In genomic region chr20:44081476-44081875, GRCh38 we compare ENCODE assay signal across 13 cellular contexts.
DNase-seq lines count a peak whose midpoint lies in the region; ATAC-seq, FAIRE-seq and TF ChIP-seq lines count a peak whose summit lies in the region.
"Had no signal": no experiment of that assay in that cellular context is flagged by ENCODE, and none has a peak within 500 bp of the region (broad histone marks: within the 10 kb centered on the region; RNA-seq: fewer than 3 reads in every experiment).

No MANE protein-coding gene starts in this region.

- 6% methylated on average over 4 of the region's 4 CpGs for WGBS in HepG2 (ENCODE audit: low lambda C conversion rate)
- WGBS in right lobe of liver (ENCODE audit: insufficient coverage, low coverage, low lambda C conversion rate, missing lambda C conversion rate) = 33% methylated on average over 1 of the region's 4 CpGs
- WGBS in mesenchymal stem cell = 71% methylated on average over 4 of the region's 4 CpGs

- no peak for TF ChIP-seq RAD21 in HepG2 (CRISPR knock-in tag; IDR thresholded peaks at IDR 0.05)

- ATAC-seq in HepG2 = no peak
- no peak for ATAC-seq in right lobe of liver
- no peak for ATAC-seq in left lobe of liver
- no peak for ATAC-seq in GM21825 (IDR thresholded peaks at IDR 0.05; ENCODE audit: unreplicated experiment)
- ATAC-seq in HG03520 (IDR thresholded peaks at IDR 0.05; ENCODE audit: unreplicated experiment) = no peak

- no peaks in the 10 kb centered on the region for H3K4me1 ChIP-seq in HepG2 (ENCODE audit: insufficient read depth, low read length)
- H3K4me1 ChIP-seq in right lobe of liver = no peaks in the 10 kb centered on the region
- H3K4me1 ChIP-seq in mesenchymal stem cell (ENCODE audit: control insufficient read depth, insufficient read depth, low read depth, low read length) = peaks cover 6% of the 10 kb centered on the region
- H3K4me1 ChIP-seq: A549 had no signal

- POLR2A ChIA-PET in HepG2 (lab: Yijun Ruan, JAX) = no interaction called here

- H2BK12ac ChIP-seq in mesenchymal stem cell (ENCODE audit: low read length in 2 of 2) = no peak overlapping the region

- TF ChIP-seq EP300 in HepG2 (IDR thresholded peaks at IDR 0.05; ENCODE audit: low read depth in 2 of 2, low read length in 2 of 2) (no peak), HepG2 (CRISPR knock-in tag; IDR thresholded peaks at IDR 0.05; ENCODE audit: borderline replicate concordance) (no peak)

- no peak overlapping the region for H2AK5ac ChIP-seq in mesenchymal stem cell (ENCODE audit: low read length, severe bottlenecking)

- H3K9ac ChIP-seq in HepG2 (ENCODE audit: insufficient read depth, low read depth, low read length) (no peak overlapping the region), SK-N-MC (ENCODE audit: insufficient read length) (no peak overlapping the region), mesenchymal stem cell (ENCODE audit: low read length) (peak overlapping the region; percentile 6)

- H3K27ac ChIP-seq in HepG2 (ENCODE audit: extremely low read length, insufficient read depth, low read length) (no peak overlapping the region), right lobe of liver (no peak overlapping the region), SK-N-MC (peak overlapping the region; percentile 64; the same call in 1 of the 2 replicates), mesenchymal stem cell (ENCODE audit: low read length, poor library complexity, severe bottlenecking) (no peak overlapping the region)
- H3K27ac ChIP-seq: A549, PC-9 had no signal

- H2AFZ ChIP-seq in HepG2 (ENCODE audit: low read length) (no peak overlapping the region), mesenchymal stem cell (ENCODE audit: low read depth, low read length) (no peak overlapping the region)
- H2AFZ ChIP-seq: GM23338, PC-9 had no signal

- DNase-seq in HepG2 (ENCODE audit: low spot score) = no peak
- DNase-seq in right lobe of liver = no peak
- no peak for DNase-seq in SK-N-MC (ENCODE audit: low read depth, low spot score)
- no peak for DNase-seq in mesenchymal stem cell
- DNase-seq in ureter (ENCODE audit: low spot score) = peak; percentile 42
- DNase-seq in left lobe of liver (ENCODE audit: low spot score) = no peak
- DNase-seq: COR-L47 had no signal

- H3K9me3 ChIP-seq in HepG2 (ENCODE audit: low read length) = no peaks in the 10 kb centered on the region
- no peaks in the 10 kb centered on the region for H3K9me3 ChIP-seq in right lobe of liver
- H3K9me3 ChIP-seq in SK-N-MC (ENCODE audit: low read depth, low read length) = no peaks in the 10 kb centered on the region
- no peaks in the 10 kb centered on the region for H3K9me3 ChIP-seq in mesenchymal stem cell (ENCODE audit: control insufficient read depth, low read length)
- H3K9me3 ChIP-seq: A549, MG63 had no signal

- no TSS peak for BruUV-seq in HepG2 (replicated peaks; lab: Mats Ljungman, UMichigan)

- H3K14ac ChIP-seq in mesenchymal stem cell (ENCODE audit: low read length in 2 of 2) = no peak overlapping the region

- peak overlapping the region; percentile 30 for H2BK15ac ChIP-seq in mesenchymal stem cell (ENCODE audit: low read depth, poor library complexity, severe bottlenecking)

- H3K4me3 ChIP-seq in HepG2 (replicated peaks in 1 of 3; ENCODE audit: insufficient read depth in 1 of 3, low read depth in 2 of 3, low read length in 3 of 3) = no peak overlapping the region
- no peak overlapping the region for H3K4me3 ChIP-seq in right lobe of liver
- no peak overlapping the region for H3K4me3 ChIP-seq in SK-N-MC
- no peak overlapping the region for H3K4me3 ChIP-seq in mesenchymal stem cell (ENCODE audit: insufficient read depth in 1 of 2, low read depth in 1 of 2, low read length in 2 of 2)
- H3K4me3 ChIP-seq: A549, GM23338, MG63, PC-9 had no signal

- H3K4me2 ChIP-seq in HepG2 (ENCODE audit: low read depth, low read length) (no peak overlapping the region), mesenchymal stem cell (ENCODE audit: low read length, poor library complexity, severe bottlenecking) (no peak overlapping the region)
- H3K4me2 ChIP-seq: A549, GM23338, PC-9 had no signal

- no peaks in the 10 kb centered on the region for H4K20me1 ChIP-seq in HepG2 (ENCODE audit: insufficient read depth, low read length)

- H3K23ac ChIP-seq in mesenchymal stem cell (ENCODE audit: low read length in 2 of 2) = no peak overlapping the region

- H3K36me3 ChIP-seq in HepG2 (replicated peaks in 1 of 2; ENCODE audit: control insufficient read depth in 1 of 2, insufficient read depth in 2 of 2, low read length in 2 of 2) (no peaks in the 10 kb centered on the region), right lobe of liver (no peaks in the 10 kb centered on the region), SK-N-MC (ENCODE audit: insufficient read depth, low read length) (no peaks in the 10 kb centered on the region), mesenchymal stem cell (ENCODE audit: control insufficient read depth in 1 of 2, insufficient read depth in 2 of 2, low read depth in 1 of 2, low read length in 2 of 2) (no peaks in the 10 kb centered on the region)
- H3K36me3 ChIP-seq: MG63 had no signal

- TF ChIP-seq POLR2A in HepG2 (IDR thresholded peaks at IDR 0.05; ENCODE audit: insufficient read depth in 1 of 2, low read depth in 2 of 2, low read length in 2 of 2) (no peak), right lobe of liver (IDR thresholded peaks at IDR 0.05) (no peak)

- H4K8ac ChIP-seq in mesenchymal stem cell (ENCODE audit: low read length) = no peak overlapping the region

- H3K79me2 ChIP-seq in HepG2 (ENCODE audit: insufficient read depth, low read length) = no peaks in the 10 kb centered on the region

- H3K79me1 ChIP-seq in mesenchymal stem cell (replicated peaks; ENCODE audit: low read length, poor library complexity, severe bottlenecking) = no peaks in the 10 kb centered on the region

- TF ChIP-seq CTCF in HepG2 (CRISPR knock-in tag; IDR thresholded peaks at IDR 0.05) (no peak), right lobe of liver (IDR thresholded peaks at IDR 0.05) (no peak)

- no peak overlapping the region for H3K18ac ChIP-seq in mesenchymal stem cell (ENCODE audit: low read depth in 1 of 2, low read length in 2 of 2)

- no peak overlapping the region for H3K4ac ChIP-seq in mesenchymal stem cell (ENCODE audit: low read depth in 1 of 2, low read length in 2 of 2)

- CTCF ChIA-PET in HepG2 (lab: Yijun Ruan, JAX; ENCODE audit: low intra/inter-chr PET ratio, low total read pairs) = interaction anchor here (1.3 to 3.6 kb wide), 3 partner anchors 25 to 633 kb away, joined by 18 to 74 read pairs (median 57); no protein-coding TSS in a partner anchor

- intact Hi-C loops in HepG2 (cut with micrococcal nuclease; ENCODE audit: unreplicated experiment) (no loop called here), right lobe of liver (cut with DNase I) (loop anchor here (5.0 kb wide), 2 partner anchors 329 to 634 kb away; no protein-coding TSS in a partner anchor)

- in situ Hi-C loops in HepG2 (cut with HindIII; ENCODE audit: extremely low pct_ligation_motif_present, low pct_unique_long_range_greater_than_20kb) = loop anchor here (5.0 kb wide), 2 partner anchors 329 to 634 kb away; no protein-coding TSS in a partner anchor

- FAIRE-seq in HepG2 (lab: Jason Lieb, UNC) = no peak
- FAIRE-seq: A549 had no signal

- no peak overlapping the region for H4K91ac ChIP-seq in mesenchymal stem cell (ENCODE audit: low read length)

- peak overlapping the region; percentile 7 for H2BK120ac ChIP-seq in mesenchymal stem cell (ENCODE audit: low read depth, low read length)

- no peak overlapping the region for H2BK5ac ChIP-seq in mesenchymal stem cell (ENCODE audit: low read depth, low read length, poor library complexity, severe bottlenecking)

- H3K27me3 ChIP-seq in HepG2 (ENCODE audit: control insufficient read depth in 1 of 2, insufficient read depth in 2 of 2, low read length in 2 of 2) (peaks cover 3 to 52% of the 10 kb centered on the region in 2 experiments; a peak in 4 of 5 replicates), right lobe of liver (no peaks in the 10 kb centered on the region), mesenchymal stem cell (ENCODE audit: control insufficient read depth in 1 of 2, insufficient read depth in 1 of 2, low read length in 2 of 2) (peaks cover 0 to 2% of the 10 kb centered on the region in 2 experiments)
- H3K27me3 ChIP-seq: MG63 had no signal

TF ChIP-seq in HepG2, 621 proteins besides CTCF, POLR2A, EP300 and RAD21:
- TF ChIP-seq ZFP36L1 (CRISPR knock-in tag; IDR thresholded peaks at IDR 0.05) (no peak), ZNF280B (CRISPR knock-in tag; IDR thresholded peaks at IDR 0.05; ENCODE audit: borderline replicate concordance) (0 out of 2 replicates have a peak, but pooled peaks have one; percentile 24), DRAP1 (CRISPR knock-in tag; IDR thresholded peaks at IDR 0.05) (no peak)
